Comparison of ENCODE assay signal across 16 cellular contexts in genomic region chr17:1584167-1584566, GRCh38. TPM values are rescaled to one million over a fixed set of nuclear protein-coding genes. Genes with fewer than 3 reads are reported as not detected.
A peak's percentile ranks its signal among the peaks of the same experiment; 100 is the strongest.
DNase-seq lines count a peak whose midpoint lies in the region; ATAC-seq, FAIRE-seq and TF ChIP-seq lines count a peak whose summit lies in the region.
"Had no signal": no experiment of that assay in that cellular context is flagged by ENCODE, and none has a peak within 500 bp of the region (broad histone marks: within the 10 kb centered on the region; RNA-seq: fewer than 3 reads in every experiment).

No MANE protein-coding gene starts in this region.

- POLR2A ChIA-PET in HepG2 (lab: Yijun Ruan, JAX) (no interaction called here), WTC11 (lab: Charles Lee) (no interaction called here)

- TF ChIP-seq POLR2A in HepG2 (IDR thresholded peaks at IDR 0.05; ENCODE audit: insufficient read depth in 1 of 2, low read depth in 2 of 2, low read length in 2 of 2), result no peak
- no peak for TF ChIP-seq POLR2A in right lobe of liver (IDR thresholded peaks at IDR 0.05)

- TF ChIP-seq CTCF in HepG2 (CRISPR knock-in tag; IDR thresholded peaks at IDR 0.05) (no peak), right lobe of liver (IDR thresholded peaks at IDR 0.05) (no peak), WTC11 (IDR thresholded peaks at IDR 0.05) (no peak), neutrophil (IDR thresholded peaks at IDR 0.05) (no peak)

- no peak for TF ChIP-seq RAD21 in HepG2 (CRISPR knock-in tag; IDR thresholded peaks at IDR 0.05)

- H3K79me2 ChIP-seq in HepG2 (ENCODE audit: insufficient read depth, low read length), result no peaks in the 10 kb centered on the region

- in situ Hi-C loops in HepG2 (cut with HindIII; ENCODE audit: extremely low pct_ligation_motif_present, low pct_unique_long_range_greater_than_20kb), result no loop called here

- peaks cover 5% of the 10 kb centered on the region; the same call in 1 of the 2 replicates for H3K36me3 Mint-ChIP-seq in WTC11
- H3K36me3 Mint-ChIP-seq in activated T-helper 17 cell treated with anti-CD3 and anti-CD28 coated beads, Interleukin-2, amount 50 U/mL, for 72 hours (ENCODE audit: low read depth), result no peaks in the 10 kb centered on the region
- H3K36me3 Mint-ChIP-seq: CD4-positive, alpha-beta memory T cell had no signal

- H3K9me3 ChIP-seq in HepG2 (ENCODE audit: low read length) (no peaks in the 10 kb centered on the region), right lobe of liver (no peaks in the 10 kb centered on the region), neutrophil (no peaks in the 10 kb centered on the region)

- H3K4me1 Mint-ChIP-seq in WTC11, result peaks cover 41% of the 10 kb centered on the region
- H3K4me1 Mint-ChIP-seq in activated T-helper 17 cell treated with anti-CD3 and anti-CD28 coated beads, Interleukin-2, amount 50 U/mL, for 72 hours, result no peaks in the 10 kb centered on the region
- H3K4me1 Mint-ChIP-seq: CD4-positive, alpha-beta memory T cell had no signal

- TF ChIP-seq EP300 in HepG2 (IDR thresholded peaks at IDR 0.05; ENCODE audit: low read depth in 2 of 2, low read length in 2 of 2), result no peak
- no peak for TF ChIP-seq EP300 in HepG2 (CRISPR knock-in tag; IDR thresholded peaks at IDR 0.05; ENCODE audit: borderline replicate concordance)

- 0 out of 2 replicates have a peak overlapping the region, but pooled peaks have one; percentile 45 for H3K27ac Mint-ChIP-seq in WTC11
- H3K27ac Mint-ChIP-seq in activated T-helper 17 cell treated with anti-CD3 and anti-CD28 coated beads, Interleukin-2, amount 50 U/mL, for 72 hours, result no peak overlapping the region
- H3K27ac Mint-ChIP-seq: CD4-positive, alpha-beta memory T cell had no signal

- H3K4me3 Mint-ChIP-seq in WTC11, result no peak overlapping the region
- H3K4me3 Mint-ChIP-seq in activated T-helper 17 cell treated with anti-CD3 and anti-CD28 coated beads, Interleukin-2, amount 50 U/mL, for 72 hours, result no peak overlapping the region
- H3K4me3 Mint-ChIP-seq: CD4-positive, alpha-beta memory T cell had no signal

- WGBS in HepG2 (ENCODE audit: low lambda C conversion rate), result 92% methylated on average over 13 of the region's 14 CpGs
- WGBS in right lobe of liver (ENCODE audit: insufficient coverage, low coverage, low lambda C conversion rate, missing lambda C conversion rate), result 91% methylated on average over 7 of the region's 14 CpGs

- no peak overlapping the region for H3K9ac ChIP-seq in HepG2 (ENCODE audit: insufficient read depth, low read depth, low read length)

- H3K4me2 ChIP-seq in HepG2 (ENCODE audit: low read depth, low read length), result no peak overlapping the region

- BruUV-seq in HepG2 (replicated peaks; lab: Mats Ljungman, UMichigan), result no TSS peak

- H3K27me3 ChIP-seq in HepG2 (ENCODE audit: control insufficient read depth in 1 of 2, insufficient read depth in 2 of 2, low read length in 2 of 2), result no peaks in the 10 kb centered on the region
- no peaks in the 10 kb centered on the region for H3K27me3 ChIP-seq in right lobe of liver
- no peaks in the 10 kb centered on the region for H3K27me3 ChIP-seq in neutrophil

- DNase-seq in HepG2 (ENCODE audit: low spot score), result no peak
- DNase-seq in right lobe of liver, result no peak
- DNase-seq in WTC11 (ENCODE audit: low spot score), result no peak
- no peak for DNase-seq in DMS153 (lab: John Stamatoyannopoulos, UW)
- DNase-seq in NCI-H1436 (lab: John Stamatoyannopoulos, UW), result no peak
- DNase-seq: CD4-positive, alpha-beta memory T cell; DND-41; GDM1; GOT3; IMR-90 had no signal

- intact Hi-C loops in HepG2 (cut with micrococcal nuclease; ENCODE audit: unreplicated experiment) (no loop called here), right lobe of liver (cut with DNase I) (no loop called here)

- no peaks in the 10 kb centered on the region for H3K9me3 Mint-ChIP-seq in WTC11
- no peaks in the 10 kb centered on the region for H3K9me3 Mint-ChIP-seq in activated T-helper 17 cell treated with anti-CD3 and anti-CD28 coated beads, Interleukin-2, amount 50 U/mL, for 72 hours
- H3K9me3 Mint-ChIP-seq: CD4-positive, alpha-beta memory T cell had no signal

- no peak for ATAC-seq in HepG2
- ATAC-seq in right lobe of liver, result no peak
- no peak for ATAC-seq in WTC11
- no peak for ATAC-seq in GM21529 (IDR thresholded peaks at IDR 0.05; ENCODE audit: unreplicated experiment)
- ATAC-seq in activated T-helper 17 cell treated with anti-CD3 and anti-CD28 coated beads, Interleukin-2, amount 50 U/mL, for 72 hours (replicated peaks), result no peak
- ATAC-seq: HCT116 had no signal

- H3K36me3 ChIP-seq in HepG2 (replicated peaks in 1 of 2; ENCODE audit: control insufficient read depth in 1 of 2, insufficient read depth in 2 of 2, low read length in 2 of 2) (peaks cover 0 to 1% of the 10 kb centered on the region in 2 experiments; a peak in 2 of 5 replicates), right lobe of liver (no peaks in the 10 kb centered on the region), neutrophil (peaks cover 95% of the 10 kb centered on the region)

- CTCF ChIA-PET in HepG2 (lab: Yijun Ruan, JAX; ENCODE audit: low intra/inter-chr PET ratio, low total read pairs), result no interaction called here
- CTCF ChIA-PET in WTC11 (lab: Charles Lee), result interaction anchor here (3.7 kb wide), 1 partner anchor 10 kb away, joined by 46 read pairs; no protein-coding TSS in a partner anchor

- H2AFZ ChIP-seq in HepG2 (ENCODE audit: low read length), result no peak overlapping the region

- H3K27ac ChIP-seq in HepG2 (ENCODE audit: extremely low read length, insufficient read depth, low read length) (no peak overlapping the region), right lobe of liver (no peak overlapping the region), neutrophil (peak overlapping the region; percentile 62)
- H3K27ac ChIP-seq: 22Rv1 had no signal

- H4K20me1 ChIP-seq in HepG2 (ENCODE audit: insufficient read depth, low read length), result no peaks in the 10 kb centered on the region

- H3K4me3 ChIP-seq in HepG2 (replicated peaks in 1 of 3; ENCODE audit: insufficient read depth in 1 of 3, low read depth in 2 of 3, low read length in 3 of 3) (no peak overlapping the region), right lobe of liver (no peak overlapping the region), neutrophil (ENCODE audit: low read depth in 1 of 2, low read length in 1 of 2) (no peak overlapping the region)

- H3K4me1 ChIP-seq in HepG2 (ENCODE audit: insufficient read depth, low read length), result peaks cover 54% of the 10 kb centered on the region
- no peaks in the 10 kb centered on the region for H3K4me1 ChIP-seq in right lobe of liver
- H3K4me1 ChIP-seq in neutrophil (ENCODE audit: control insufficient read depth in 1 of 2, insufficient read depth in 1 of 2, low read depth in 1 of 2, low read length in 1 of 2), result peaks cover 46 to 51% of the 10 kb centered on the region in 2 experiments

- no peaks in the 10 kb centered on the region for H3K27me3 Mint-ChIP-seq in WTC11 (ENCODE audit: low read depth)
- no peaks in the 10 kb centered on the region for H3K27me3 Mint-ChIP-seq in activated T-helper 17 cell treated with anti-CD3 and anti-CD28 coated beads, Interleukin-2, amount 50 U/mL, for 72 hours
- H3K27me3 Mint-ChIP-seq: CD4-positive, alpha-beta memory T cell had no signal

- FAIRE-seq in HepG2 (lab: Jason Lieb, UNC), result no peak
- FAIRE-seq: GM12892 had no signal

RNA-seq across cellular contexts. Expression of gene PITPNA, which starts 21.6 kb away (rescaled TPM):
- total RNA-seq in HepG2 (2016; rRNA removed; fragmentation: Illumina TruSeq; extraction: Trizol), result 14.3 and 15.5 TPM in 2 replicates
- total RNA-seq in HepG2 (2016; cell fraction: cytosol; rRNA removed; fragmentation: Illumina TruSeq; extraction: Trizol; ENCODE audit: low read depth), result 12.3 and 14.3 TPM in 2 replicates
- total RNA-seq in HepG2 (2016; cell fraction: insoluble cytoplasmic fraction; rRNA removed; fragmentation: Illumina TruSeq; extraction: Trizol), result 14.3 and 15.2 TPM in 2 replicates
- total RNA-seq in HepG2 (2016; cell fraction: membrane; rRNA removed; fragmentation: Illumina TruSeq; extraction: Trizol), result 10.2 and 12.2 TPM in 2 replicates
- total RNA-seq in HepG2 (2016; cell fraction: nucleus; rRNA removed; fragmentation: Illumina TruSeq; extraction: Trizol), result 7.5 and 8.0 TPM in 2 replicates
- polyA plus RNA-seq in HepG2 (2011; rRNA removed), result 20.7 and 23.7 TPM in 2 replicates
- 15.2 and 22.5 TPM in 2 replicates for polyA plus RNA-seq in HepG2 (2011; cell fraction: cytosol; rRNA removed)
- 21.9 and 25.0 TPM in 2 replicates for polyA plus RNA-seq in HepG2 (2011; cell fraction: nucleus; rRNA removed)
- polyA plus RNA-seq in HepG2 (2012), result 23.5 and 27.9 TPM in 2 replicates
- 13.6 and 17.3 TPM in 2 replicates for polyA plus RNA-seq in HepG2 (2016; cell fraction: cytosol; fragmentation: Illumina TruSeq; extraction: Trizol; ENCODE audit: low read depth)
- polyA plus RNA-seq in HepG2 (2016; cell fraction: insoluble cytoplasmic fraction; fragmentation: Illumina TruSeq; extraction: Trizol; ENCODE audit: low read depth), result 33.8 and 40.9 TPM in 2 replicates
- 21.2 and 22.5 TPM in 2 replicates for polyA plus RNA-seq in HepG2 (2016; cell fraction: membrane; fragmentation: Illumina TruSeq; extraction: Trizol; ENCODE audit: low read depth)
- 37.8 and 46.2 TPM in 2 replicates for polyA plus RNA-seq in HepG2 (2016; cell fraction: nucleus; fragmentation: Illumina TruSeq; extraction: Trizol; ENCODE audit: insufficient read depth, low read depth)
- polyA minus RNA-seq in HepG2 (2011; rRNA and poly(A)+ RNA removed; ENCODE audit: low replicate concordance), result 11.3 and 29.3 TPM in 2 replicates
- 7.8 and 9.6 TPM in 2 replicates for polyA minus RNA-seq in HepG2 (2011; cell fraction: cytosol; rRNA and poly(A)+ RNA removed)
- polyA minus RNA-seq in HepG2 (2011; cell fraction: nucleus; rRNA and poly(A)+ RNA removed), result 6.8 and 7.5 TPM in 2 replicates
- 10 to 100 TPM; 24.0 to 43.4 (median 29.8) TPM for total RNA-seq in right lobe of liver
- total RNA-seq in WTC11 (2021), result 58.3 to 68.4 TPM (median 60.2 TPM) in 3 replicates
- total RNA-seq in activated T-helper 17 cell treated with anti-CD3 and anti-CD28 coated beads, Interleukin-2, amount 50 U/mL, for 72 hours, result 10 to 100 TPM; 28.8 to 45.0 TPM

RNA-seq across cellular contexts. Expression of gene SLC43A2, which starts 44.5 kb away (rescaled TPM):
- 3.3 and 7.3 TPM in 2 replicates for total RNA-seq in HepG2 (2016; rRNA removed; fragmentation: Illumina TruSeq; extraction: Trizol)
- total RNA-seq in HepG2 (2016; cell fraction: cytosol; rRNA removed; fragmentation: Illumina TruSeq; extraction: Trizol; ENCODE audit: low read depth), result 0.97 and 1.3 TPM in 2 replicates
- total RNA-seq in HepG2 (2016; cell fraction: insoluble cytoplasmic fraction; rRNA removed; fragmentation: Illumina TruSeq; extraction: Trizol), result 2.0 and 8.1 TPM in 2 replicates
- total RNA-seq in HepG2 (2016; cell fraction: membrane; rRNA removed; fragmentation: Illumina TruSeq; extraction: Trizol), result 4.2 and 4.8 TPM in 2 replicates
- total RNA-seq in HepG2 (2016; cell fraction: nucleus; rRNA removed; fragmentation: Illumina TruSeq; extraction: Trizol), result 6.5 and 9.2 TPM in 2 replicates
- 20.0 and 26.7 TPM in 2 replicates for polyA plus RNA-seq in HepG2 (2011; rRNA removed)
- 24.6 and 32.6 TPM in 2 replicates for polyA plus RNA-seq in HepG2 (2011; cell fraction: cytosol; rRNA removed)
- polyA plus RNA-seq in HepG2 (2011; cell fraction: nucleus; rRNA removed), result 23.0 and 27.0 TPM in 2 replicates
- polyA plus RNA-seq in HepG2 (2012), result 23.6 and 32.7 TPM in 2 replicates
- 1.1 and 1.6 TPM in 2 replicates for polyA plus RNA-seq in HepG2 (2016; cell fraction: cytosol; fragmentation: Illumina TruSeq; extraction: Trizol; ENCODE audit: low read depth)
- 3.0 and 4.3 TPM in 2 replicates for polyA plus RNA-seq in HepG2 (2016; cell fraction: insoluble cytoplasmic fraction; fragmentation: Illumina TruSeq; extraction: Trizol; ENCODE audit: low read depth)
- 2.7 and 2.9 TPM in 2 replicates for polyA plus RNA-seq in HepG2 (2016; cell fraction: membrane; fragmentation: Illumina TruSeq; extraction: Trizol; ENCODE audit: low read depth)
- polyA plus RNA-seq in HepG2 (2016; cell fraction: nucleus; fragmentation: Illumina TruSeq; extraction: Trizol; ENCODE audit: insufficient read depth, low read depth), result 12.1 and 13.4 TPM in 2 replicates
- polyA minus RNA-seq in HepG2 (2011; rRNA and poly(A)+ RNA removed; ENCODE audit: low replicate concordance), result 35.9 and 121 TPM in 2 replicates
- 22.7 and 26.1 TPM in 2 replicates for polyA minus RNA-seq in HepG2 (2011; cell fraction: cytosol; rRNA and poly(A)+ RNA removed)
- 18.9 and 19.1 TPM in 2 replicates for polyA minus RNA-seq in HepG2 (2011; cell fraction: nucleus; rRNA and poly(A)+ RNA removed)
- 1 to 10 TPM; 1.4 to 8.9 (median 5.1) TPM for total RNA-seq in right lobe of liver
- 10.3 to 11.6 TPM (median 11.0 TPM) in 3 replicates for total RNA-seq in WTC11 (2021)
- 1 to 10 TPM in 1 of 2 donors, under 1 TPM in 1; 0.52 to 1.6 TPM for total RNA-seq in activated T-helper 17 cell treated with anti-CD3 and anti-CD28 coated beads, Interleukin-2, amount 50 U/mL, for 72 hours
